Comparison of ENCODE assay signal across 2 cellular contexts in genomic region chr22:27111796-27112195, GRCh38.
TF ChIP-seq lines count a peak whose summit lies in the region.

No MANE protein-coding gene starts in this region.

TF ChIP-seq in HCT116, 20 proteins besides CTCF, POLR2A, EP300 and RAD21 (continued from another document):
- no peak for TF ChIP-seq ZBTB33 (IDR thresholded peaks at IDR 0.05; ENCODE audit: extremely low read depth, insufficient replicate concordance, low read length)
- no peak for TF ChIP-seq ZNF274 (IDR thresholded peaks at IDR 0.05; ENCODE audit: low read depth, low read length)

TF ChIP-seq in SK-N-SH treated with all-trans-retinoic acid at 6 μM for 48 hours, 23 proteins besides CTCF, POLR2A, EP300 and RAD21 (continued from another document):
- TF ChIP-seq RARB (CRISPR knock-in tag; IDR thresholded peaks at IDR 0.05) (no peak), ZNF565 (CRISPR knock-in tag; conservative IDR thresholded peaks at IDR 0.05; ENCODE audit: low read depth) (no peak)
